Comparison of ENCODE assay signal across 12 cellular contexts in the genomic region with DNA sequence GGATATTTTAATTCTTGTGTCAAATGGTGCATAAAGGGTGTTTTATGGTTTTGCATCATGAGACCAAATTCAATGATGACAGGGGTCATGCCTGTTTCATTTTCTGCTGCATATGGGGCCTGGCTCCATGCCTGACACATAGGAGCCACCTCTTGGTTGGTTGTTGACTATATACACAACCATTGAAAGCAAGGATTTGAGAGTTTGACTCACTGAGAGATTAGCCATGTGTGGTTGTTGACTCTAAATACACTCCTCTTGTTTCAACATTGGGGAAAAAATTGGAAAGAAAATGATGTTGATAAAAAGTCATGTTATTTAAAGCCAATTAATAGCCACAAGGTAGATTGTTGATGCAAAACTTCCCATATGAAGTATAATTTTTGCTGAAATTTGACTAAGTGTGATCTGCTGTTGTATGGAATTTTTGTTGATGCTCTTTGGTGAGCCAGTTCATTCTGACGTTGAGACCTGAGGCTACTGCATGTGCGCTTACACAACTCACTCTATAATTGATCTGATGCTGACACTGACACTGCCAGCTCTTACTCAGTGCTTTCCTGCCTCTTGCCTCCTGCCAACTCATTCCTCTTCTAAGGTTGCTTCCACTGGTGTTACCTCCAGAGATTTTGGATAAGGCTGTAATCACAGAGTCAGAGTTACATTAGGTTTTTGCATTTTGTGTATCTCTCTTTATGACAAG.
DNase-seq lines count a peak whose midpoint lies in the region; ATAC-seq and TF ChIP-seq lines count a peak whose summit lies in the region.
"Had no signal": no experiment of that assay in that cellular context is flagged by ENCODE, and none has a peak within 500 bp of the region (broad histone marks: within the 10 kb centered on the region; RNA-seq: fewer than 3 reads in every experiment).

No MANE protein-coding gene starts in this region.

- DNase-seq in SK-N-SH (no peak), RWPE1 (ENCODE audit: low spot score) (peak; percentile 19), fibroblast of the aortic adventitia (ENCODE audit: low read depth) (peak; percentile 96), H7 (no peak), hepatic stellate cell (ENCODE audit: low spot score) (no peak)
- DNase-seq: 8988T; activated CD4-positive, alpha-beta T cell treated with anti-CD3 and anti-CD28 coated beads, Interleukin-2, amount 10 ng/mL, durations not matched to agents 7 days and 5 days; Karpas-422 had no signal

- POLR2A ChIA-PET in SK-N-SH (lab: Yijun Ruan, JAX) (no interaction called here), RWPE1 (lab: Yijun Ruan, JAX; ENCODE audit: low non-redundant PET) (no interaction called here)

- CTCF ChIA-PET in SK-N-SH (lab: Yijun Ruan, JAX) (no interaction called here), RWPE1 (lab: Yijun Ruan, JAX) (no interaction called here)

- H3K36me3 ChIP-seq in SK-N-SH (replicated peaks in 1 of 2; ENCODE audit: control insufficient read depth in 1 of 2, insufficient read depth in 2 of 2, low read length in 1 of 2) (no peaks in the 10 kb centered on the region), subcutaneous abdominal adipose tissue (ENCODE audit: control insufficient read depth in 5 of 5, insufficient read depth in 5 of 5, low read length in 5 of 5) (no peaks in the 10 kb centered on the region), H7 (replicated peaks; ENCODE audit: control insufficient read depth, insufficient read depth, low read length) (no peaks in the 10 kb centered on the region)
- H3K36me3 ChIP-seq: neural progenitor cell had no signal

- no peak for TF ChIP-seq CTCF in SK-N-SH (IDR thresholded peaks at IDR 0.05)
- TF ChIP-seq CTCF in RWPE1 (conservative IDR thresholded peaks at IDR 0.05; ENCODE audit: low read depth): no peak
- TF ChIP-seq CTCF in fibroblast of the aortic adventitia (IDR thresholded peaks at IDR 0.05; ENCODE audit: insufficient read depth, low read length): no peak

- no peak for TF ChIP-seq RAD21 in SK-N-SH (IDR thresholded peaks at IDR 0.05; ENCODE audit: low read length)

- H3K4me2 ChIP-seq in SK-N-SH: no peak overlapping the region
- H3K4me2 ChIP-seq: neural progenitor cell had no signal

- peaks cover 0 to 49% of the 10 kb centered on the region in 2 experiments; a peak in 3 of 4 replicates for H3K4me1 ChIP-seq in SK-N-SH (ENCODE audit: control insufficient read depth in 1 of 2, insufficient read depth in 2 of 2, low read depth in 1 of 2, low read length in 1 of 2)
- peaks cover 5 to 33% (median 16%) of the 10 kb centered on the region in 5 donors for H3K4me1 ChIP-seq in subcutaneous abdominal adipose tissue (ENCODE audit: control insufficient read depth in 5 of 5, insufficient read depth in 5 of 5, low read length in 5 of 5)
- H3K4me1 ChIP-seq: neural progenitor cell had no signal

- H3K27me3 ChIP-seq in SK-N-SH (ENCODE audit: insufficient read depth): no peaks in the 10 kb centered on the region
- H3K27me3 ChIP-seq in subcutaneous abdominal adipose tissue (ENCODE audit: control insufficient read depth in 5 of 5, insufficient read depth in 4 of 5, low read length in 5 of 5): no peaks in the 10 kb centered on the region
- H3K27me3 ChIP-seq in H7 (ENCODE audit: control insufficient read depth, insufficient read depth, low read length): no peaks in the 10 kb centered on the region
- H3K27me3 ChIP-seq: neural progenitor cell had no signal

- H3K27ac ChIP-seq in SK-N-SH (ENCODE audit: low read depth in 2 of 2, low read length in 1 of 2) (peak overlapping the region in 1 of 2 experiments; percentile 90; a peak in 2 of 4 replicates), RWPE1 (no peak overlapping the region), subcutaneous abdominal adipose tissue (ENCODE audit: low read depth, low read length) (peak overlapping the region; percentile 58)
- H3K27ac ChIP-seq: neural progenitor cell had no signal

- H3K9me3 ChIP-seq in SK-N-SH (no peaks in the 10 kb centered on the region), subcutaneous abdominal adipose tissue (ENCODE audit: control insufficient read depth in 5 of 5, low read length in 5 of 5) (no peaks in the 10 kb centered on the region)

- peaks cover 48% of the 10 kb centered on the region for H3F3A ChIP-seq in SK-N-SH (replicated peaks; ENCODE audit: insufficient read depth)

- TF ChIP-seq EP300 in SK-N-SH (IDR thresholded peaks at IDR 0.05; ENCODE audit: borderline replicate concordance in 1 of 2, low read depth in 1 of 2, low read length in 1 of 2): no peak; a peak in 1 of 4 replicates

- 48% methylated on average over 2 of the region's 2 CpGs for WGBS in SK-N-SH (ENCODE audit: low lambda C conversion rate)

- no peak for ATAC-seq in SK-N-SH treated with all-trans-retinoic acid at 6 μM for 48 hours
- no peak for ATAC-seq in GM19395 (IDR thresholded peaks at IDR 0.05; ENCODE audit: unreplicated experiment)

- no peak overlapping the region for H2AFZ ChIP-seq in SK-N-SH (ENCODE audit: low read depth)
- H2AFZ ChIP-seq: neural progenitor cell had no signal

- H3K9ac ChIP-seq in SK-N-SH (peak overlapping the region; percentile 55; the same call in 1 of the 2 replicates), subcutaneous abdominal adipose tissue (ENCODE audit: low read length in 5 of 5) (peak overlapping the region in 1 of 5 donors; percentile 57)
- H3K9ac ChIP-seq: neural progenitor cell had no signal

- no peaks in the 10 kb centered on the region for H3K9me2 ChIP-seq in SK-N-SH

- H3K79me2 ChIP-seq in SK-N-SH (ENCODE audit: insufficient read depth): no peaks in the 10 kb centered on the region

- H4K20me1 ChIP-seq in SK-N-SH (ENCODE audit: insufficient read depth): no peaks in the 10 kb centered on the region

- H3K4me3 ChIP-seq in SK-N-SH (ENCODE audit: low read depth in 2 of 2, low read length in 1 of 2) (no peak overlapping the region), fibroblast of the aortic adventitia (ENCODE audit: low read depth, low read length) (no peak overlapping the region), subcutaneous abdominal adipose tissue (ENCODE audit: low read depth in 1 of 5, low read length in 5 of 5) (no peak overlapping the region), H7 (ENCODE audit: insufficient read depth, low read depth, low read length) (no peak overlapping the region)
- H3K4me3 ChIP-seq: neural progenitor cell had no signal

TF ChIP-seq in SK-N-SH, 30 proteins besides CTCF, POLR2A, EP300 and RAD21:
- peak; percentile 34; the same call in 1 of the 2 replicates for TF ChIP-seq PBX3 (IDR thresholded peaks at IDR 0.05)
- no peak for TF ChIP-seq FOSL2 (IDR thresholded peaks at IDR 0.05; ENCODE audit: borderline replicate concordance, low read depth)
- TF ChIP-seq RCOR1 (IDR thresholded peaks at IDR 0.05; ENCODE audit: low read length): no peak

TF ChIP-seq in SK-N-SH treated with all-trans-retinoic acid at 6 μM for 48 hours, 23 proteins besides CTCF, POLR2A, EP300 and RAD21:
- TF ChIP-seq RARB (CRISPR knock-in tag; IDR thresholded peaks at IDR 0.05) (no peak), GLIS3 (CRISPR knock-in tag; IDR thresholded peaks at IDR 0.05) (no peak), ISL1 (CRISPR knock-in tag; IDR thresholded peaks at IDR 0.05) (no peak), ARNTL (CRISPR knock-in tag; IDR thresholded peaks at IDR 0.05; ENCODE audit: borderline replicate concordance, low read depth) (no peak), ESRRG (CRISPR knock-in tag; IDR thresholded peaks at IDR 0.05) (no peak), TOX (CRISPR knock-in tag; IDR thresholded peaks at IDR 0.05; ENCODE audit: borderline replicate concordance) (no peak), ZC3H10 (CRISPR knock-in tag; IDR thresholded peaks at IDR 0.05) (no peak), ZFP30 (CRISPR knock-in tag; IDR thresholded peaks at IDR 0.05) (no peak), CSDC2 (CRISPR knock-in tag; IDR thresholded peaks at IDR 0.05) (no peak)
- TF ChIP-seq, protein P1, sequence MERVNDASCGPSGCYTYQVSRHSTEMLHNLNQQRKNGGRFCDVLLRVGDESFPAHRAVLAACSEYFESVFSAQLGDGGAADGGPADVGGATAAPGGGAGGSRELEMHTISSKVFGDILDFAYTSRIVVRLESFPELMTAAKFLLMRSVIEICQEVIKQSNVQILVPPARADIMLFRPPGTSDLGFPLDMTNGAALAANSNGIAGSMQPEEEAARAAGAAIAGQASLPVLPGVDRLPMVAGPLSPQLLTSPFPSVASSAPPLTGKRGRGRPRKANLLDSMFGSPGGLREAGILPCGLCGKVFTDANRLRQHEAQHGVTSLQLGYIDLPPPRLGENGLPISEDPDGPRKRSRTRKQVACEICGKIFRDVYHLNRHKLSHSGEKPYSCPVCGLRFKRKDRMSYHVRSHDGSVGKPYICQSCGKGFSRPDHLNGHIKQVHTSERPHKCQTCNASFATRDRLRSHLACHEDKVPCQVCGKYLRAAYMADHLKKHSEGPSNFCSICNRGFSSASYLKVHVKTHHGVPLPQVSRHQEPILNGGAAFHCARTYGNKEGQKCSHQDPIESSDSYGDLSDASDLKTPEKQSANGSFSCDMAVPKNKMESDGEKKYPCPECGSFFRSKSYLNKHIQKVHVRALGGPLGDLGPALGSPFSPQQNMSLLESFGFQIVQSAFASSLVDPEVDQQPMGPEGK (CRISPR knock-in tag; IDR thresholded peaks at IDR 0.05; ENCODE audit: borderline replicate concordance): no peak

Comparison
In these comparisons a context has a peak if more than half of its experiments do, and no peak if none do; other contexts are left out.
1. DNase-seq: peak in RWPE1 (single experiment) and fibroblast of the aortic adventitia (single experiment); none in SK-N-SH (single experiment), H7 (single experiment) and hepatic stellate cell (single experiment).